Comparison of ENCODE assay signal across 10 cellular contexts in genomic region chr3:136817448-136817847, GRCh38. TPM values are rescaled to one million over a fixed set of nuclear protein-coding genes. Genes with fewer than 3 reads are reported as not detected.
DNase-seq lines count a peak whose midpoint lies in the region; ATAC-seq and TF ChIP-seq lines count a peak whose summit lies in the region.
"Had no signal": no experiment of that assay in that cellular context is flagged by ENCODE, and none has a peak within 500 bp of the region (broad histone marks: within the 10 kb centered on the region; RNA-seq: fewer than 3 reads in every experiment).

No MANE protein-coding gene starts in this region.

- DNase-seq in EH (ENCODE audit: low read depth) (peak; percentile 56), SJSA1 (ENCODE audit: low read depth in 1 of 2, low spot score in 2 of 2) (peak in 1 of 2 experiments; percentile 40), fibroblast of villous mesenchyme (ENCODE audit: low read depth) (peak; percentile 29), renal cortical epithelial cell (ENCODE audit: low read depth) (peak; percentile 41), uterus (no peak)
- DNase-seq in activated CD4-positive, alpha-beta T cell treated with anti-CD3 and anti-CD28 coated beads, Interleukin-2, amount 50 U/mL, for 48 hours: no peak
- DNase-seq: activated CD4-positive, alpha-beta T cell treated with anti-CD3 and anti-CD28 coated beads for 1 hour had no signal

- H3K9me3 ChIP-seq in SJSA1 (replicated peaks) (no peaks in the 10 kb centered on the region), uterus (no peaks in the 10 kb centered on the region)
- H3K9me3 ChIP-seq: gastroesophageal sphincter, pancreas had no signal

- H3K27ac ChIP-seq in SJSA1 (peak overlapping the region; percentile 33), uterus (no peak overlapping the region)
- H3K27ac ChIP-seq: gastroesophageal sphincter had no signal

- no peak for ATAC-seq in GM19397 (IDR thresholded peaks at IDR 0.05; ENCODE audit: unreplicated experiment)

- no peak for TF ChIP-seq POLR2A in uterus (IDR thresholded peaks at IDR 0.05)

- H3K4me3 ChIP-seq in SJSA1 (no peak overlapping the region), fibroblast of villous mesenchyme (ENCODE audit: low read depth, low read length) (no peak overlapping the region), uterus (no peak overlapping the region)
- H3K4me3 ChIP-seq: pancreas had no signal

- intact Hi-C loops in uterus (cut with DNase I; ENCODE audit: low total_unique reads): no loop called here

- TF ChIP-seq CTCF in fibroblast of villous mesenchyme (IDR thresholded peaks at IDR 0.05; ENCODE audit: insufficient read depth, low read depth, low read length): no peak
- no peak for TF ChIP-seq CTCF in uterus (IDR thresholded peaks at IDR 0.05)

- no peaks in the 10 kb centered on the region for H3K27me3 ChIP-seq in SJSA1 (replicated peaks)
- H3K27me3 ChIP-seq in uterus: no peaks in the 10 kb centered on the region
- H3K27me3 ChIP-seq: gastroesophageal sphincter, pancreas had no signal

- peaks cover 30% of the 10 kb centered on the region for H3K4me1 ChIP-seq in SJSA1 (replicated peaks)
- H3K4me1 ChIP-seq in uterus: no peaks in the 10 kb centered on the region

- H3K36me3 ChIP-seq in SJSA1 (peaks cover 4% of the 10 kb centered on the region), uterus (no peaks in the 10 kb centered on the region)
- H3K36me3 ChIP-seq: gastroesophageal sphincter, pancreas had no signal

RNA-seq across cellular contexts. Expression of gene SLC35G2, which starts 1.5 kb away (rescaled TPM):
- 29.0 and 39.4 TPM in 2 replicates for total RNA-seq in SJSA1 (2014; rRNA removed; shearing (Covaris generic))
- total RNA-seq in fibroblast of villous mesenchyme (5.8 and 17.3 TPM in 2 replicates), renal cortical epithelial cell (13.7 and 16.5 TPM in 2 replicates), uterus (10 to 100 TPM in 3 of 4 donors, 1 to 10 TPM in 1; 9.1 to 13.2 (median 11.8) TPM)

RNA-seq across cellular contexts. Expression of gene NCK1, which starts 44.6 kb away (rescaled TPM):
- total RNA-seq in SJSA1 (2014; rRNA removed; shearing (Covaris generic)): 42.2 and 69.3 TPM in 2 replicates
- total RNA-seq in fibroblast of villous mesenchyme (47.0 and 66.1 TPM in 2 replicates), renal cortical epithelial cell (49.1 and 58.6 TPM in 2 replicates), uterus (10 to 100 TPM; 48.4 to 85.3 (median 60.2) TPM)

Comparison
In these comparisons a context has a peak if more than half of its experiments do, and no peak if none do; other contexts are left out.
1. DNase-seq: peak in EH (single experiment), fibroblast of villous mesenchyme (single experiment) and renal cortical epithelial cell (single experiment); none in activated CD4-positive, alpha-beta T cell treated with anti-CD3 and anti-CD28 coated beads, Interleukin-2, amount 50 U/mL, for 48 hours (0 of 2) and uterus (0 of 2).